10 cellular contexts compared by ENCODE assay signal in the genomic region with DNA sequence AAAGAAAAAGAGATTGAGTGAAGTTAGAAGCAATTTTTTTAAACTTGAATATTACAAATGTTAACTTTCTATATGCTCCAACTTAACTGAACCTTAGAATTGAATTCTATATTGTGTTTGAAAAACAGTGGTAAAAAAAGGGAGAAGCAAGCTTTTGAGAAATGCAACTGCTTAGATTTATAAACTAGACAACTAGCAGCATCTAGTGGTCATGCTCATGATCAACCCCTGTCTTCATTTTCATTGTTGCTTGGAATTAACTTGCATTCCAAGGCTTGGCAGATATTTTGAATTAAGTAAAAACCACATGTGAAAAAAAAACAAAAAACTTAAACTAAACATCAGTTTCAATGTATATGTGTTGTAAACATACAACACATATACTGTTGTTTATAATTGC.
DNase-seq lines count a peak whose midpoint lies in the region; ATAC-seq, FAIRE-seq and TF ChIP-seq lines count a peak whose summit lies in the region.
"Had no signal": no experiment of that assay in that cellular context is flagged by ENCODE, and none has a peak within 500 bp of the region (broad histone marks: within the 10 kb centered on the region; RNA-seq: fewer than 3 reads in every experiment).

No MANE protein-coding gene starts in this region.

- POLR2A ChIA-PET in HepG2 (lab: Yijun Ruan, JAX) = no interaction called here
- POLR2A ChIA-PET in activated CD4-positive, alpha-beta memory T cell treated with anti-CD3 and anti-CD28 coated beads for 36 hours (lab: Charles Lee) = no interaction called here

- no peak overlapping the region for H3K4me2 ChIP-seq in astrocyte (ENCODE audit: low read length)
- H3K4me2 ChIP-seq in HepG2 (ENCODE audit: low read depth, low read length) = no peak overlapping the region

- intact Hi-C loops in HepG2 (cut with micrococcal nuclease; ENCODE audit: unreplicated experiment) = loop anchor here (1.0 to 2.0 kb wide), 2 partner anchors 135 to 225 kb away; no protein-coding TSS in a partner anchor
- intact Hi-C loops in activated CD4-positive, alpha-beta memory T cell treated with anti-CD3 and anti-CD28 coated beads for 36 hours (cut with micrococcal nuclease) = no loop called here

- H3K27me3 Mint-ChIP-seq in astrocyte (ENCODE audit: low read depth, unreplicated experiment) = no peaks in the 10 kb centered on the region
- H3K27me3 Mint-ChIP-seq in activated CD4-positive, alpha-beta memory T cell treated with anti-CD3 and anti-CD28 coated beads for 36 hours = no peaks in the 10 kb centered on the region
- H3K27me3 Mint-ChIP-seq: activated naive CD8-positive, alpha-beta T cell had no signal

- no peaks in the 10 kb centered on the region for H3K27me3 ChIP-seq in astrocyte (ENCODE audit: insufficient read depth, low read length)
- no peaks in the 10 kb centered on the region for H3K27me3 ChIP-seq in HepG2 (ENCODE audit: control insufficient read depth in 1 of 2, insufficient read depth in 2 of 2, low read length in 2 of 2)

- CTCF ChIA-PET in HepG2 (lab: Yijun Ruan, JAX; ENCODE audit: low intra/inter-chr PET ratio, low total read pairs) = interaction anchor here (1.4 kb wide), 1 partner anchor 225 kb away, joined by 8 read pairs; no protein-coding TSS in a partner anchor
- CTCF ChIA-PET in activated CD4-positive, alpha-beta memory T cell treated with anti-CD3 and anti-CD28 coated beads for 36 hours (lab: Charles Lee) = no interaction called here

- H3K4me1 ChIP-seq in astrocyte (ENCODE audit: insufficient read depth, low read length) (no peaks in the 10 kb centered on the region), HepG2 (ENCODE audit: insufficient read depth, low read length) (no peaks in the 10 kb centered on the region)

- TF ChIP-seq POLR2A in HepG2 (IDR thresholded peaks at IDR 0.05; ENCODE audit: insufficient read depth in 1 of 2, low read depth in 2 of 2, low read length in 2 of 2) = no peak

- no peaks in the 10 kb centered on the region for H3K9me3 ChIP-seq in astrocyte (ENCODE audit: insufficient read depth, low read depth, low read length)
- H3K9me3 ChIP-seq in HepG2 (ENCODE audit: low read length) = no peaks in the 10 kb centered on the region

- BruUV-seq in HepG2 (replicated peaks; lab: Mats Ljungman, UMichigan) = no TSS peak

- H3K4me3 ChIP-seq in astrocyte (ENCODE audit: insufficient read depth, low read depth, low read length) (no peak overlapping the region), HepG2 (replicated peaks in 1 of 3; ENCODE audit: insufficient read depth in 1 of 3, low read depth in 2 of 3, low read length in 3 of 3) (no peak overlapping the region)

- no peak overlapping the region for H3K4me3 Mint-ChIP-seq in astrocyte (ENCODE audit: unreplicated experiment)
- H3K4me3 Mint-ChIP-seq in activated CD4-positive, alpha-beta memory T cell treated with anti-CD3 and anti-CD28 coated beads for 36 hours = no peak overlapping the region
- H3K4me3 Mint-ChIP-seq: activated naive CD8-positive, alpha-beta T cell had no signal

- H2AFZ ChIP-seq in astrocyte (ENCODE audit: low read depth, low read length) = no peak overlapping the region
- H2AFZ ChIP-seq in HepG2 (ENCODE audit: low read length) = no peak overlapping the region

- DNase-seq in COLO829 (ENCODE audit: low spot score) (peak; percentile 36), HTR-8/SVneo (ENCODE audit: insufficient read length, low spot score) (peak; percentile 5), astrocyte (ENCODE audit: low read depth) (peak; percentile 10), HepG2 (ENCODE audit: low spot score) (no peak), GDM1 (lab: John Stamatoyannopoulos, UW) (no peak), NCI-H345 treated with DMSO at 0.1 percent for 48 hours (lab: John Stamatoyannopoulos, UW; ENCODE audit: unreplicated experiment) (no peak)
- no peak for DNase-seq in activated CD4-positive, alpha-beta memory T cell treated with anti-CD3 and anti-CD28 coated beads for 36 hours
- DNase-seq: NCI-H345 had no signal

- H3K4me1 Mint-ChIP-seq in astrocyte (ENCODE audit: low read depth, unreplicated experiment) = peaks cover 1% of the 10 kb centered on the region
- H3K4me1 Mint-ChIP-seq in activated CD4-positive, alpha-beta memory T cell treated with anti-CD3 and anti-CD28 coated beads for 36 hours (ENCODE audit: low read depth) = no peaks in the 10 kb centered on the region

- TF ChIP-seq CTCF in astrocyte (IDR thresholded peaks at IDR 0.05; ENCODE audit: insufficient read depth, low read depth, low read length) = peak; percentile 81
- peak; percentile 50 for TF ChIP-seq CTCF in HepG2 (CRISPR knock-in tag; IDR thresholded peaks at IDR 0.05)

- H3K36me3 ChIP-seq in astrocyte (ENCODE audit: insufficient read depth, low read length) (no peaks in the 10 kb centered on the region), HepG2 (replicated peaks in 1 of 2; ENCODE audit: control insufficient read depth in 1 of 2, insufficient read depth in 2 of 2, low read length in 2 of 2) (no peaks in the 10 kb centered on the region)

- no peaks in the 10 kb centered on the region for H3K36me3 Mint-ChIP-seq in astrocyte (ENCODE audit: low read depth, unreplicated experiment)
- H3K36me3 Mint-ChIP-seq in activated CD4-positive, alpha-beta memory T cell treated with anti-CD3 and anti-CD28 coated beads for 36 hours = peaks cover 35% of the 10 kb centered on the region

- H4K20me1 ChIP-seq in astrocyte (ENCODE audit: insufficient read depth, low read length) (no peaks in the 10 kb centered on the region), HepG2 (ENCODE audit: insufficient read depth, low read length) (no peaks in the 10 kb centered on the region)

- H3K9me3 Mint-ChIP-seq in astrocyte (ENCODE audit: unreplicated experiment) = no peaks in the 10 kb centered on the region
- H3K9me3 Mint-ChIP-seq in activated CD4-positive, alpha-beta memory T cell treated with anti-CD3 and anti-CD28 coated beads for 36 hours = peaks cover 33% of the 10 kb centered on the region

- H3K27ac ChIP-seq in astrocyte (ENCODE audit: low read depth, low read length) = no peak overlapping the region
- no peak overlapping the region for H3K27ac ChIP-seq in HepG2 (ENCODE audit: extremely low read length, insufficient read depth, low read length)

- TF ChIP-seq EP300 in HepG2 (IDR thresholded peaks at IDR 0.05; ENCODE audit: low read depth in 2 of 2, low read length in 2 of 2) (no peak), HepG2 (CRISPR knock-in tag; IDR thresholded peaks at IDR 0.05; ENCODE audit: borderline replicate concordance) (no peak)

- H3K9ac ChIP-seq in astrocyte (ENCODE audit: low read length) (no peak overlapping the region), HepG2 (ENCODE audit: insufficient read depth, low read depth, low read length) (no peak overlapping the region)

- H3K79me2 ChIP-seq in astrocyte (ENCODE audit: insufficient read depth, low read length) = no peaks in the 10 kb centered on the region
- no peaks in the 10 kb centered on the region for H3K79me2 ChIP-seq in HepG2 (ENCODE audit: insufficient read depth, low read length)

- in situ Hi-C loops in HepG2 (cut with HindIII; ENCODE audit: extremely low pct_ligation_motif_present, low pct_unique_long_range_greater_than_20kb) = no loop called here

- no peak overlapping the region for H3K27ac Mint-ChIP-seq in astrocyte (ENCODE audit: unreplicated experiment)
- H3K27ac Mint-ChIP-seq in activated CD4-positive, alpha-beta memory T cell treated with anti-CD3 and anti-CD28 coated beads for 36 hours = no peak overlapping the region
- H3K27ac Mint-ChIP-seq: activated naive CD8-positive, alpha-beta T cell had no signal

- ATAC-seq in HepG2 (no peak), GM18861 (IDR thresholded peaks at IDR 0.05; ENCODE audit: unreplicated experiment) (no peak)

- TF ChIP-seq RAD21 in HepG2 (CRISPR knock-in tag; IDR thresholded peaks at IDR 0.05) = no peak

- FAIRE-seq in HTR-8/SVneo (lab: Jason Lieb, UNC) (no peak), astrocyte (lab: Jason Lieb, UNC) (no peak), HepG2 (lab: Jason Lieb, UNC) (peak; percentile 53)

TF ChIP-seq in HepG2, 621 proteins besides CTCF, POLR2A, EP300 and RAD21:
- no peak for TF ChIP-seq MAFF (IDR thresholded peaks at IDR 0.05; ENCODE audit: low read depth, low read length)
- TF ChIP-seq ZNF605 (CRISPR knock-in tag; IDR thresholded peaks at IDR 0.05) = no peak
- TF ChIP-seq, protein P1, sequence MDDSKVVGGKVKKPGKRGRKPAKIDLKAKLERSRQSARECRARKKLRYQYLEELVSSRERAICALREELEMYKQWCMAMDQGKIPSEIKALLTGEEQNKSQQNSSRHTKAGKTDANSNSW (CRISPR knock-in tag; IDR thresholded peaks at IDR 0.05; ENCODE audit: borderline replicate concordance) = no peak
- TF ChIP-seq ARNT (IDR thresholded peaks at IDR 0.05) = no peak
- TF ChIP-seq STAG1 (CRISPR knock-in tag; IDR thresholded peaks at IDR 0.05) = peak; percentile 61
TF ChIP-seq in HepG2: peak in this region for 1.

Comparison
In these comparisons a context has a peak if more than half of its experiments do, and no peak if none do; other contexts are left out.
1. DNase-seq: peak in COLO829 (single experiment), HTR-8/SVneo (single experiment) and astrocyte (single experiment); none in HepG2 (single experiment), activated CD4-positive, alpha-beta memory T cell treated with anti-CD3 and anti-CD28 coated beads for 36 hours (single experiment), GDM1 (single experiment) and NCI-H345 treated with DMSO at 0.1 percent for 48 hours (single experiment).